In genomic region chr2:219691551-219691950, GRCh38 we compare ENCODE assay signal across 30 cellular contexts.
"Had no signal": no experiment of that assay in that cellular context is flagged by ENCODE, and none has a peak within 500 bp of the region (broad histone marks: within the 10 kb centered on the region; RNA-seq: fewer than 3 reads in every experiment).

No MANE protein-coding gene starts in this region.

- H3K9me3 Mint-ChIP-seq: activated naive CD4-positive, alpha-beta T cell treated with anti-CD3 and anti-CD28 coated beads, Interleukin-2, amount 10 ng/mL, durations not matched to agents 7 days and 5 days; activated naive CD8-positive, alpha-beta T cell treated with anti-CD3 and anti-CD28 coated beads, Interleukin-2, amount 10 ng/mL, durations not matched to agents 7 days and 5 days; activated T-helper 1 cell treated with anti-CD3 and anti-CD28 coated beads, Interleukin-12 subunit alpha, Interleukin-12 subunit beta, Interleukin-2, Interleukin-4 antibody, amounts not matched to agents 30 ng/mL and 10 ng/mL and 1 ng/mL, durations not matched to agents 14 hours and 24 hours and 36 hours; dendritic cell treated with granulocyte-macrophage colony-stimulating factor and Interleukin-4, amounts not matched to agents 40 ng/mL and 50 ng/mL, for 4 days; stimulated activated memory B cell treated with anti-CD40 and anti-IgM and Interleukin-4, amounts not matched to agents 10 μg/mL and 1 μg/mL and 100 μg/mL, for 72 hours had no signal

- H3K4me3 Mint-ChIP-seq: activated naive CD4-positive, alpha-beta T cell treated with anti-CD3 and anti-CD28 coated beads, Interleukin-2, amount 10 ng/mL, durations not matched to agents 7 days and 5 days; activated naive CD8-positive, alpha-beta T cell treated with anti-CD3 and anti-CD28 coated beads, Interleukin-2, amount 10 ng/mL, durations not matched to agents 7 days and 5 days; activated T-helper 1 cell treated with anti-CD3 and anti-CD28 coated beads, Interleukin-12 subunit alpha, Interleukin-12 subunit beta, Interleukin-2, Interleukin-4 antibody, amounts not matched to agents 30 ng/mL and 10 ng/mL and 1 ng/mL, durations not matched to agents 14 hours and 24 hours and 36 hours; dendritic cell treated with granulocyte-macrophage colony-stimulating factor and Interleukin-4, amounts not matched to agents 40 ng/mL and 50 ng/mL, for 4 days; nephron; stimulated activated memory B cell treated with anti-CD40 and anti-IgM and Interleukin-4, amounts not matched to agents 10 μg/mL and 1 μg/mL and 100 μg/mL, for 72 hours; stimulated activated naive CD8-positive, alpha-beta T cell treated with anti-CD3 and anti-CD28 coated beads, Interleukin-15, amount 100 ng/mL, for 72 hours had no signal

- ATAC-seq: gastrocnemius medialis; stimulated activated memory B cell treated with anti-CD40 and anti-IgM and Interleukin-4, amounts not matched to agents 10 μg/mL and 1 μg/mL and 100 μg/mL, for 72 hours; stimulated activated naive CD8-positive, alpha-beta T cell treated with anti-CD3 and anti-CD28 coated beads, Interleukin-15, amount 100 ng/mL, for 72 hours; upper lobe of right lung had no signal

- H3K4me1 ChIP-seq: breast epithelium, thyroid gland, upper lobe of right lung had no signal

- H3K4me1 Mint-ChIP-seq: activated naive CD4-positive, alpha-beta T cell treated with anti-CD3 and anti-CD28 coated beads, Interleukin-2, amount 10 ng/mL, durations not matched to agents 7 days and 5 days; stimulated activated memory B cell treated with anti-CD40 and anti-IgM and Interleukin-4, amounts not matched to agents 10 μg/mL and 1 μg/mL and 100 μg/mL, for 72 hours; stimulated activated naive CD8-positive, alpha-beta T cell treated with anti-CD3 and anti-CD28 coated beads, Interleukin-15, amount 100 ng/mL, for 72 hours had no signal

- H3K36me3 Mint-ChIP-seq: activated naive CD4-positive, alpha-beta T cell treated with anti-CD3 and anti-CD28 coated beads, Interleukin-2, amount 10 ng/mL, durations not matched to agents 7 days and 5 days; activated naive CD8-positive, alpha-beta T cell treated with anti-CD3 and anti-CD28 coated beads, Interleukin-2, amount 10 ng/mL, durations not matched to agents 7 days and 5 days; stimulated activated memory B cell treated with anti-CD40 and anti-IgM and Interleukin-4, amounts not matched to agents 10 μg/mL and 1 μg/mL and 100 μg/mL, for 72 hours had no signal

- H3K36me3 ChIP-seq: breast epithelium, esophagus squamous epithelium, gastrocnemius medialis, left ventricle myocardium inferior, ovary, sigmoid colon, thyroid gland, upper lobe of right lung had no signal

- H3K9me3 ChIP-seq: breast epithelium, esophagus squamous epithelium, gastrocnemius medialis, left ventricle myocardium inferior, ovary, sigmoid colon, thyroid gland, upper lobe of right lung had no signal

- H3K27ac ChIP-seq: breast epithelium, epithelial cell of prostate, esophagus squamous epithelium, gastrocnemius medialis, left ventricle myocardium inferior, ovary, sigmoid colon, thyroid gland, upper lobe of right lung had no signal

- DNase-seq: activated CD4-positive, alpha-beta T cell treated with anti-CD3 and anti-CD28 coated beads for 4 hours; activated CD4-positive, alpha-beta T cell treated with anti-CD3 and anti-CD28 coated beads, Interleukin-2, amount 50 U/mL, for 4 hours; activated gamma-delta T cell; activated naive CD4-positive, alpha-beta T cell treated with anti-CD3 and anti-CD28 coated beads, Interleukin-2, amount 10 ng/mL, durations not matched to agents 7 days and 5 days; activated naive CD8-positive, alpha-beta T cell treated with anti-CD3 and anti-CD28 coated beads, Interleukin-2, amount 10 ng/mL, durations not matched to agents 7 days and 5 days; activated T-cell treated with anti-CD3 and anti-CD28 coated beads, Interleukin-2, amount 50 U/mL, for 1 hour; amniotic stem cell; central memory CD4-positive, alpha-beta T cell; esophagus squamous epithelium; gastrocnemius medialis; glutamatergic neuron; islet precursor cell; left ventricle myocardium inferior; ovary; sigmoid colon; small intestine; stimulated activated CD4-positive, alpha-beta T cell treated with anti-CD3 and anti-CD28 coated beads, Interleukin-4, amount 100 ng/mL, for 4 hours; stimulated activated CD8-positive, alpha-beta memory T cell treated with anti-CD3 and anti-CD28 coated beads, Interleukin-4, amount 100 ng/mL, for 48 hours; stimulated activated naive CD8-positive, alpha-beta T cell treated with anti-CD3 and anti-CD28 coated beads, Interleukin-15, amount 100 ng/mL, for 72 hours; T-helper 2 cell; thyroid gland; upper lobe of right lung had no signal

- H3K27ac Mint-ChIP-seq: activated naive CD4-positive, alpha-beta T cell treated with anti-CD3 and anti-CD28 coated beads, Interleukin-2, amount 10 ng/mL, durations not matched to agents 7 days and 5 days; activated naive CD8-positive, alpha-beta T cell treated with anti-CD3 and anti-CD28 coated beads, Interleukin-2, amount 10 ng/mL, durations not matched to agents 7 days and 5 days; activated T-helper 1 cell treated with anti-CD3 and anti-CD28 coated beads, Interleukin-12 subunit alpha, Interleukin-12 subunit beta, Interleukin-2, Interleukin-4 antibody, amounts not matched to agents 30 ng/mL and 10 ng/mL and 1 ng/mL, durations not matched to agents 14 hours and 24 hours and 36 hours; dendritic cell treated with granulocyte-macrophage colony-stimulating factor and Interleukin-4, amounts not matched to agents 40 ng/mL and 50 ng/mL, for 4 days; nephron; progenitor cell of endocrine pancreas; stimulated activated memory B cell treated with anti-CD40 and anti-IgM and Interleukin-4, amounts not matched to agents 10 μg/mL and 1 μg/mL and 100 μg/mL, for 72 hours; stimulated activated naive CD8-positive, alpha-beta T cell treated with anti-CD3 and anti-CD28 coated beads, Interleukin-15, amount 100 ng/mL, for 72 hours had no signal

- H3K4me3 ChIP-seq: breast epithelium, esophagus squamous epithelium, gastrocnemius medialis, left ventricle myocardium inferior, lung, ovary, sigmoid colon, thyroid gland, upper lobe of right lung had no signal

- H3K27me3 ChIP-seq: breast epithelium, gastrocnemius medialis, ovary, sigmoid colon, thyroid gland had no signal
